In the genomic region with DNA sequence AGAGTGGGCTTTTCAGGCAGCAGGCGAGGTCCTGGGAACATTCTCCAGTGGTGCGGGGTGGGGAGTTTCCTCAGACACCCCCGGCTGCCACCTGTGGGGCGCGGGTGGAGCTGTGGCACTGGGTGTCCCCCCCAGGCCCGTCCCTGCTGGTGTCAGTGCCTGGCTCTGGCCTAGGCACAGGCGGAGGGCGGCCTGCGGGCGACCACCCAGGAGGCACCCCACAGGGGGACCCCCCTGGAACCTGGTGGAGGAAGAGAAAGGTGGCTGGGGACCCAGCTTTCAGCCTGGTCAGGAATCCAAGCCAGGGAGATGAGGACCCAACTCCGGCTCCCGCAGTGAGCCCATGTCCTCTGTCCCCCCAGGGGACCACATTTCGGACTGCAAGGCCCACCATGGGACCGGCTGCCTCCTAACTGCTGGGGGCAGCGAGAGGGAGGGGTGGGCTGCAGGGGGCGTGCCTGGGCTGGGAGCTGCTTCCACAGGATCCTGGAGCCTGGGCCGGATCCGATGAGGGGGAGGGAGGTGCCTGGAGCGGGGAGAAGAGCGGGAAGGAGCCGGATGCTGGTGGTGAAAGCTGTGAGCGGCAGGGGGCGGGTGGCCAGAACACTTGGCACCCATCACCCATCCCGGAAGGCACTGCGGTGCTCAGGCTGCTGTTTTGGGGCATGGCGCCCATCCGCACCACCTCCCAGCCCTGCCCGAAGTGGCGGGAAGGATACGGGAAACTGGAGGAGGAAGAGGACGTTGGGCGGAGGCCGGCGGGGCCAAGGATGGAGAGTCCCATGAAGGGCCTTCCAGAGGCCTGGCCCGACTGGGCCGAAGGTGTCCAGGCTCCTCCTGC, we compare ENCODE assay signal across 1 cellular context.
TF ChIP-seq lines count a peak whose summit lies in the region.

No MANE protein-coding gene starts in this region.

TF ChIP-seq in H1, 55 proteins besides CTCF, POLR2A, EP300 and RAD21:
- TF ChIP-seq, protein P1, sequence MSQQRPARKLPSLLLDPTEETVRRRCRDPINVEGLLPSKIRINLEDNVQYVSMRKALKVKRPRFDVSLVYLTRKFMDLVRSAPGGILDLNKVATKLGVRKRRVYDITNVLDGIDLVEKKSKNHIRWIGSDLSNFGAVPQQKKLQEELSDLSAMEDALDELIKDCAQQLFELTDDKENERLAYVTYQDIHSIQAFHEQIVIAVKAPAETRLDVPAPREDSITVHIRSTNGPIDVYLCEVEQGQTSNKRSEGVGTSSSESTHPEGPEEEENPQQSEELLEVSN (IDR thresholded peaks at IDR 0.05) = no peak
- TF ChIP-seq CBX5 (IDR thresholded peaks at IDR 0.05; ENCODE audit: low read depth, low read length) (no peak), SRF (IDR thresholded peaks at IDR 0.05; ENCODE audit: low read depth, low read length) (no peak), SUZ12 (IDR thresholded peaks at IDR 0.05; ENCODE audit: low read length) (no peak), BCL11A (IDR thresholded peaks at IDR 0.05; ENCODE audit: low read depth in 2 of 2, low read length in 2 of 2) (no peak), SP1 (IDR thresholded peaks at IDR 0.05; ENCODE audit: low read depth, low read length) (no peak)
